In the genomic region with DNA sequence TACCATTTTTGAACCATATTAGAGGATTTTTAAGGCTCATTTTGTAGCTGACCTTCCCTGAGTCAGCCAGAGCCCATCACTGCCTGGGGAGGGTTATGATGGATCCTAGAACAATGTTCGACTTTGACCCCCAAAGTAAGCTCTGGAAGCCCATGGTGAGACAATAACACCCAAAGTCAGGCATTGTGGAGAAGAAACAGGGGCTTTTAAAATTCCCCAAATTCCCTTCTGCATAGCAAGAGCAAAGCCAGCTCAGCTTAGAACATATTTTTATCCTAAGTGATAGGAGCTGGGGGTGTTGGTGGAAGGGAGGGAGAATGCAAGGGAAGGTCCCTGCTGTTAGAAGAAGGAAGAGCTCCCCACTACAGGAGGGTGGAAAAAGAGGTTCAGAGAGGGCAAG, we compare ENCODE assay signal across 20 cellular contexts.
"Had no signal": no experiment of that assay in that cellular context is flagged by ENCODE, and none has a peak within 500 bp of the region (broad histone marks: within the 10 kb centered on the region; RNA-seq: fewer than 3 reads in every experiment).

No MANE protein-coding gene starts in this region.

- H3K27me3 ChIP-seq: thyroid gland had no signal

- H2AFZ ChIP-seq: parathyroid adenoma had no signal

- H3K9ac ChIP-seq: parathyroid adenoma had no signal

- H3K36me3 ChIP-seq: adrenal gland, esophagus squamous epithelium, right lobe of liver, thyroid gland had no signal

- H3K9me3 ChIP-seq: adrenal gland, esophagus squamous epithelium, mucosa of descending colon, right lobe of liver, thyroid gland had no signal

- H3K36me3 Mint-ChIP-seq: activated naive CD4-positive, alpha-beta T cell treated with anti-CD3 and anti-CD28 coated beads, Interleukin-2, amount 50 U/mL, for 24 hours; memory B cell had no signal

- H3K4me3 ChIP-seq: adrenal gland, esophagus squamous epithelium, mucosa of descending colon, right lobe of liver, thyroid gland had no signal

- H3K4me3 Mint-ChIP-seq: activated naive CD4-positive, alpha-beta T cell treated with anti-CD3 and anti-CD28 coated beads, Interleukin-2, amount 50 U/mL, for 24 hours; activated T-cell treated with anti-CD3 and anti-CD28 coated beads, Interleukin-2, amount 50 U/mL, for 72 hours; memory B cell; naive thymus-derived CD4-positive, alpha-beta T cell; T-helper 17 cell had no signal

- H3K27ac Mint-ChIP-seq: activated naive CD4-positive, alpha-beta T cell treated with anti-CD3 and anti-CD28 coated beads, Interleukin-2, amount 50 U/mL, for 24 hours; activated T-cell treated with anti-CD3 and anti-CD28 coated beads, Interleukin-2, amount 50 U/mL, for 72 hours; memory B cell; naive thymus-derived CD4-positive, alpha-beta T cell; T-helper 17 cell had no signal

- H3K27ac ChIP-seq: adrenal gland, esophagus squamous epithelium, parathyroid adenoma, right lobe of liver, thyroid gland, VCaP had no signal

- H3K9me3 Mint-ChIP-seq: activated naive CD4-positive, alpha-beta T cell treated with anti-CD3 and anti-CD28 coated beads, Interleukin-2, amount 50 U/mL, for 24 hours; activated T-cell treated with anti-CD3 and anti-CD28 coated beads, Interleukin-2, amount 50 U/mL, for 72 hours; memory B cell; naive thymus-derived CD4-positive, alpha-beta T cell had no signal

- H3K79me2 ChIP-seq: parathyroid adenoma had no signal

- H3K4me1 Mint-ChIP-seq: memory B cell had no signal

- DNase-seq: activated CD4-positive, alpha-beta T cell treated with anti-CD3 and anti-CD28 coated beads for 1 hour; activated CD8-positive, alpha-beta memory T cell treated with anti-CD3 and anti-CD28 coated beads for 24 hours; activated CD8-positive, alpha-beta memory T cell treated with anti-CD3 and anti-CD28 coated beads, Interleukin-2, amount 50 U/mL, for 48 hours; activated gamma-delta T cell; activated T-cell treated with anti-CD3 and anti-CD28 coated beads, Interleukin-2, amount 50 U/mL, for 72 hours; dermis blood vessel endothelial cell; effector memory CD4-positive, alpha-beta T cell; esophagus squamous epithelium; mucosa of descending colon; naive thymus-derived CD4-positive, alpha-beta T cell; stimulated activated CD8-positive, alpha-beta memory T cell treated with anti-CD3 and anti-CD28 coated beads, Interleukin-4, amount 100 ng/mL, for 48 hours; stimulated activated naive CD4-positive, alpha-beta T cell; T-helper 17 cell; thyroid gland had no signal

- H3K4me1 ChIP-seq: parathyroid adenoma had no signal
